Comparison of ENCODE assay signal across 1 cellular context in the genomic region with DNA sequence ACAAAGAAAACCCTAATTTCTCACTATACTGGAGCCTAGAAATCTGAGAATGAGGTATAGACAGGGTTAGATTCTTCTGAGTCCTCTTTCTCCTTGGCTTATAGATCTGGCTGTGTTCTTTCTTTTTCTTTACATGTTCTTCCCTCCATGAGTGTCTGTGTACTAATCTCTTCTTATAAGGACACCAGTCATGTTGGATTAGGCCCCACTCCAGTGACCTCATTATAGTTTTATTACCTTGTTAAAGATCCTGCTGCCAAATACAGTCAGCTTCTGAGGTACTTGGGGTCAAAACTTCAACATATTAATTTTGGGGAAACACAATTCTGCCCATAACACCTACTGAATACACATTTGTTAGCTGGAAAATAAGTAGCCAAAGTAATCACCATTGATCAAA.
TF ChIP-seq lines count a peak whose summit lies in the region.

No MANE protein-coding gene starts in this region.

TF ChIP-seq in HEK293, 187 proteins besides CTCF, POLR2A, EP300 and RAD21 (continued from another document):
- TF ChIP-seq, protein P1, sequence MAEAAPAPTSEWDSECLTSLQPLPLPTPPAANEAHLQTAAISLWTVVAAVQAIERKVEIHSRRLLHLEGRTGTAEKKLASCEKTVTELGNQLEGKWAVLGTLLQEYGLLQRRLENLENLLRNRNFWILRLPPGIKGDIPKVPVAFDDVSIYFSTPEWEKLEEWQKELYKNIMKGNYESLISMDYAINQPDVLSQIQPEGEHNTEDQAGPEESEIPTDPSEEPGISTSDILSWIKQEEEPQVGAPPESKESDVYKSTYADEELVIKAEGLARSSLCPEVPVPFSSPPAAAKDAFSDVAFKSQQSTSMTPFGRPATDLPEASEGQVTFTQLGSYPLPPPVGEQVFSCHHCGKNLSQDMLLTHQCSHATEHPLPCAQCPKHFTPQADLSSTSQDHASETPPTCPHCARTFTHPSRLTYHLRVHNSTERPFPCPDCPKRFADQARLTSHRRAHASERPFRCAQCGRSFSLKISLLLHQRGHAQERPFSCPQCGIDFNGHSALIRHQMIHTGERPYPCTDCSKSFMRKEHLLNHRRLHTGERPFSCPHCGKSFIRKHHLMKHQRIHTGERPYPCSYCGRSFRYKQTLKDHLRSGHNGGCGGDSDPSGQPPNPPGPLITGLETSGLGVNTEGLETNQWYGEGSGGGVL (tag by site-specific recombination; IDR thresholded peaks at IDR 0.05) = 0 out of 2 replicates have a peak, but pooled peaks have one; percentile 6
- TF ChIP-seq PRDM1 (tag by site-specific recombination; IDR thresholded peaks at IDR 0.05) (no peak), ZNF664 (tag by site-specific recombination; IDR thresholded peaks at IDR 0.05) (no peak), ZNF629 (tag by site-specific recombination; IDR thresholded peaks at IDR 0.05) (no peak)
- TF ChIP-seq, protein P2, sequence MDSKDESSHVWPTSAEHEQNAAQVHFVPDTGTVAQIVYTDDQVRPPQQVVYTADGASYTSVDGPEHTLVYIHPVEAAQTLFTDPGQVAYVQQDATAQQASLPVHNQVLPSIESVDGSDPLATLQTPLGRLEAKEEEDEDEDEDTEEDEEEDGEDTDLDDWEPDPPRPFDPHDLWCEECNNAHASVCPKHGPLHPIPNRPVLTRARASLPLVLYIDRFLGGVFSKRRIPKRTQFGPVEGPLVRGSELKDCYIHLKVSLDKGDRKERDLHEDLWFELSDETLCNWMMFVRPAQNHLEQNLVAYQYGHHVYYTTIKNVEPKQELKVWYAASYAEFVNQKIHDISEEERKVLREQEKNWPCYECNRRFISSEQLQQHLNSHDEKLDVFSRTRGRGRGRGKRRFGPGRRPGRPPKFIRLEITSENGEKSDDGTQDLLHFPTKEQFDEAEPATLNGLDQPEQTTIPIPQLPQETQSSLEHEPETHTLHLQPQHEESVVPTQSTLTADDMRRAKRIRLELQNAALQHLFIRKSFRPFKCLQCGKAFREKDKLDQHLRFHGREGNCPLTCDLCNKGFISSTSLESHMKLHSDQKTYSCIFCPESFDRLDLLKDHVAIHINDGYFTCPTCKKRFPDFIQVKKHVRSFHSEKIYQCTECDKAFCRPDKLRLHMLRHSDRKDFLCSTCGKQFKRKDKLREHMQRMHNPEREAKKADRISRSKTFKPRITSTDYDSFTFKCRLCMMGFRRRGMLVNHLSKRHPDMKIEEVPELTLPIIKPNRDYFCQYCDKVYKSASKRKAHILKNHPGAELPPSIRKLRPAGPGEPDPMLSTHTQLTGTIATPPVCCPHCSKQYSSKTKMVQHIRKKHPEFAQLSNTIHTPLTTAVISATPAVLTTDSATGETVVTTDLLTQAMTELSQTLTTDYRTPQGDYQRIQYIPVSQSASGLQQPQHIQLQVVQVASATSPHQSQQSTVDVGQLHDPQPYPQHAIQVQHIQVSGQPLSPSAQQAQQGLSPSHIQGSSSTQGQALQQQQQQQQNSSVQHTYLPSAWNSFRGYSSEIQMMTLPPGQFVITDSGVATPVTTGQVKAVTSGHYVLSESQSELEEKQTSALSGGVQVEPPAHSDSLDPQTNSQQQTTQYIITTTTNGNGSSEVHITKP (tag by site-specific recombination; IDR thresholded peaks at IDR 0.05) = 0 out of 2 replicates have a peak, but pooled peaks have one; percentile 42
